18 cellular contexts compared by ENCODE assay signal in genomic region chr14:97061714-97062113, GRCh38.
DNase-seq lines count a peak whose midpoint lies in the region; ATAC-seq and TF ChIP-seq lines count a peak whose summit lies in the region.
"Had no signal": no experiment of that assay in that cellular context is flagged by ENCODE, and none has a peak within 500 bp of the region (broad histone marks: within the 10 kb centered on the region; RNA-seq: fewer than 3 reads in every experiment).

No MANE protein-coding gene starts in this region.

- in situ Hi-C loops in ACHN (cut with HindIII; ENCODE audit: low pct_ligation_motif_present, low pct_unique_long_range_greater_than_20kb, low sequenced_read_pairs): no loop called here

- ATAC-seq in upper lobe of right lung: no peak
- ATAC-seq: A549; CD8-positive, alpha-beta T cell had no signal

- H3K4me3 ChIP-seq in A673 (ENCODE audit: low read depth, low read length, poor library complexity, severe bottlenecking) (no peak overlapping the region), HEK293 (ENCODE audit: low read depth, low read length) (no peak overlapping the region), upper lobe of right lung (no peak overlapping the region)
- H3K4me3 ChIP-seq: A549; BLaER1 treated with 17β-estradiol and CSF1 and Interleukin-3, amounts not matched to agents 10 nM and 100 nM had no signal

- no peak for DNase-seq in A673 (ENCODE audit: low spot score)
- DNase-seq in glutamatergic neuron: no peak
- no peak for DNase-seq in ACHN
- no peak for DNase-seq in upper lobe of right lung
- no peak for DNase-seq in activated CD8-positive, alpha-beta memory T cell treated with anti-CD3 and anti-CD28 coated beads for 24 hours
- DNase-seq: AML-193; Caco-2; Calu3; CD4-positive, alpha-beta T cell; CD8-positive, alpha-beta T cell; DMS79 treated with DMSO at 0.1 percent for 48 hours; GF-D8 had no signal

- CTCF ChIA-PET in A673 (lab: Charles Lee): no interaction called here
- CTCF ChIA-PET in HEK293 (lab: Yijun Ruan, JAX): no interaction called here

- POLR2A ChIA-PET in A673 (lab: Charles Lee; ENCODE audit: low non-redundant PET) (no interaction called here), HEK293 (lab: Yijun Ruan, JAX) (no interaction called here)

- no peak for TF ChIP-seq CTCF in A673 (conservative IDR thresholded peaks at IDR 0.05; ENCODE audit: low read depth, low read length)
- no peak for TF ChIP-seq CTCF in HEK293 (tag by site-specific recombination; IDR thresholded peaks at IDR 0.05)
- TF ChIP-seq CTCF in glutamatergic neuron (IDR thresholded peaks at IDR 0.05; ENCODE audit: partially characterized antibody, unreplicated experiment): no peak
- no peak for TF ChIP-seq CTCF in upper lobe of right lung (IDR thresholded peaks at IDR 0.05)

- H3K27me3 ChIP-seq in A673 (replicated peaks; ENCODE audit: insufficient read depth, low read depth, low read length, poor library complexity) (no peaks in the 10 kb centered on the region), upper lobe of right lung (no peaks in the 10 kb centered on the region)
- H3K27me3 ChIP-seq: BLaER1 treated with 17β-estradiol and CSF1 and Interleukin-3, amounts not matched to agents 10 nM and 100 nM had no signal

- H3K4me3 Mint-ChIP-seq in glutamatergic neuron (ENCODE audit: unreplicated experiment): peak overlapping the region; percentile 44
- H3K4me3 Mint-ChIP-seq: B cell; CD4-positive, alpha-beta T cell; CD8-positive, alpha-beta T cell had no signal

- H3K36me3 ChIP-seq in A673 (ENCODE audit: insufficient read depth, low read length, poor library complexity, severe bottlenecking) (no peaks in the 10 kb centered on the region), HEK293 (ENCODE audit: control insufficient read depth in 2 of 2, insufficient read depth in 1 of 2, low read length in 2 of 2) (no peaks in the 10 kb centered on the region), upper lobe of right lung (no peaks in the 10 kb centered on the region)
- H3K36me3 ChIP-seq: BLaER1 treated with 17β-estradiol and CSF1 and Interleukin-3, amounts not matched to agents 10 nM and 100 nM had no signal

- H3K36me3 Mint-ChIP-seq in glutamatergic neuron (ENCODE audit: unreplicated experiment): peaks cover 7% of the 10 kb centered on the region
- H3K36me3 Mint-ChIP-seq: CD8-positive, alpha-beta T cell had no signal

- peaks cover 6% of the 10 kb centered on the region for H3K9me3 Mint-ChIP-seq in glutamatergic neuron (ENCODE audit: unreplicated experiment)
- H3K9me3 Mint-ChIP-seq: CD4-positive, alpha-beta T cell; CD8-positive, alpha-beta T cell had no signal

- peak overlapping the region; percentile 100 for H3K27ac ChIP-seq in A673 (ENCODE audit: low read depth, low read length, poor library complexity, severe bottlenecking)
- H3K27ac ChIP-seq in HEK293 (ENCODE audit: extremely low read depth, low read depth, low read length): no peak overlapping the region
- no peak overlapping the region for H3K27ac ChIP-seq in upper lobe of right lung
- H3K27ac ChIP-seq: 22Rv1; A549; BLaER1 treated with 17β-estradiol and CSF1 and Interleukin-3, amounts not matched to agents 10 nM and 100 nM; C4-2B had no signal

- H3K27ac Mint-ChIP-seq in glutamatergic neuron (ENCODE audit: unreplicated experiment): no peak overlapping the region
- H3K27ac Mint-ChIP-seq: B cell; CD4-positive, alpha-beta T cell; CD8-positive, alpha-beta T cell had no signal

- H3K4me1 ChIP-seq in A673 (ENCODE audit: insufficient read depth, low read length, poor library complexity, severe bottlenecking) (peaks cover 39% of the 10 kb centered on the region), HEK293 (ENCODE audit: control insufficient read depth, insufficient read depth, low read length) (no peaks in the 10 kb centered on the region), upper lobe of right lung (no peaks in the 10 kb centered on the region)
- H3K4me1 ChIP-seq: A549, Caco-2 had no signal

- no TSS peak for BruUV-seq in A673 (replicated peaks; lab: Mats Ljungman, UMichigan)

- H3K4me1 Mint-ChIP-seq in glutamatergic neuron (ENCODE audit: low read depth, unreplicated experiment): peaks cover 10% of the 10 kb centered on the region
- H3K4me1 Mint-ChIP-seq: B cell had no signal

- no peaks in the 10 kb centered on the region for H3K9me3 ChIP-seq in A673 (ENCODE audit: low read depth, low read length, poor library complexity, severe bottlenecking)
- no peaks in the 10 kb centered on the region for H3K9me3 ChIP-seq in HEK293 (ENCODE audit: control insufficient read depth, insufficient read depth, low read depth, low read length)
- H3K9me3 ChIP-seq in upper lobe of right lung: no peaks in the 10 kb centered on the region
- H3K9me3 ChIP-seq: A549, Caco-2 had no signal

- intact Hi-C loops in A673 (cut with micrococcal nuclease; ENCODE audit: unreplicated experiment) (loop anchor here (10.0 kb wide), 1 partner anchor 1433 kb away; no protein-coding TSS in a partner anchor), upper lobe of right lung (cut with DNase I) (no loop called here)

- H3K27me3 Mint-ChIP-seq in glutamatergic neuron (ENCODE audit: unreplicated experiment): peaks cover 2% of the 10 kb centered on the region
- H3K27me3 Mint-ChIP-seq: CD4-positive, alpha-beta T cell had no signal

TF ChIP-seq in HEK293, 187 proteins besides CTCF, POLR2A, EP300 and RAD21:
- no peak for TF ChIP-seq REPIN1 (tag by site-specific recombination; IDR thresholded peaks at IDR 0.05; ENCODE audit: low read depth)
- no peak for TF ChIP-seq ZNF792 (tag by site-specific recombination; IDR thresholded peaks at IDR 0.05)
- TF ChIP-seq ZNF843 (tag by site-specific recombination; IDR thresholded peaks at IDR 0.05): no peak
- TF ChIP-seq ZNF623 (tag by site-specific recombination; IDR thresholded peaks at IDR 0.05): peak; percentile 79
- TF ChIP-seq SP3 (tag by site-specific recombination; IDR thresholded peaks at IDR 0.05): no peak
- TF ChIP-seq ZNF280D (tag by site-specific recombination; IDR thresholded peaks at IDR 0.05): no peak
TF ChIP-seq in HEK293: peak in this region for 1.
